8 cellular contexts compared by ENCODE assay signal in the genomic region with DNA sequence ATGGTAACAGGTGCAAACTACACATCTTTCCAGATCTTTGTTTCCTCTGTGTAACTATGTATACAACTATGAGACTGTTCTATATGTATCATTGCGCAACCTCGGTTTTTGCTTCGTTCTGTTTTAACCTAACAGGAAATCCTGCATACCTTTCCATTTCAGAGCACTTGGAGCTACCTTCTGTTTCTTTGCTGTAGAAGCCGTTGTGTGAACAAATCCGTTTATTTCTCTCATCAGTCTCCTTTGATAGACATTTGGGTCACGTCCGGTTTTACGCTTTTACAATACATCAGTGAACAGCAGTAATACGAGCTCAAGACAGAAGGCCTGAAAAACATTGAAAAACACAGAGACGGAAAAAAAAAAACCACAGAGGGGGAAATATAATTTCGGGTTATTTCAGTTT. TPM values are rescaled to one million over a fixed set of nuclear protein-coding genes. Genes with fewer than 3 reads are reported as not detected.
DNase-seq lines count a peak whose midpoint lies in the region; ATAC-seq and TF ChIP-seq lines count a peak whose summit lies in the region.

No MANE protein-coding gene starts in this region.

- peaks cover 14% of the 10 kb centered on the region for H3K4me1 ChIP-seq in IMR-90 (ENCODE audit: control insufficient read depth, insufficient read depth, low read length)
- peaks cover 14% of the 10 kb centered on the region for H3K4me1 ChIP-seq in iPS-15b (ENCODE audit: control insufficient read depth, insufficient read depth, low read length)

- intact Hi-C loops in IMR-90 (cut with micrococcal nuclease): no loop called here

- peak overlapping the region; percentile 0 for H2AFZ ChIP-seq in IMR-90 (replicated peaks; ENCODE audit: low read length, poor library complexity)

- no peak for TF ChIP-seq POLR2A in IMR-90 (IDR thresholded peaks at IDR 0.05; ENCODE audit: low read depth, low read length)

- peak overlapping the region; percentile 96 for H3K27ac Mint-ChIP-seq in activated CD4-positive, alpha-beta memory T cell treated with anti-CD3 and anti-CD28 coated beads, Interleukin-2, amount 10 ng/mL, durations not matched to agents 7 days and 5 days
- H3K27ac Mint-ChIP-seq in stimulated activated naive CD8-positive, alpha-beta T cell treated with anti-CD3 and anti-CD28 coated beads, Interleukin-15, amount 100 ng/mL, for 72 hours: peak overlapping the region; percentile 99 to 100

- peak overlapping the region; percentile 70; the same call in 1 of the 2 replicates for H3K14ac ChIP-seq in IMR-90 (replicated peaks; ENCODE audit: low read depth, low read length)

- H3K79me1 ChIP-seq in IMR-90 (ENCODE audit: low read depth in 1 of 2, low read length in 2 of 2): peaks cover 0 to 18% of the 10 kb centered on the region in 2 experiments; a peak in 2 of 4 replicates

- TF ChIP-seq RAD21 in IMR-90 (IDR thresholded peaks at IDR 0.05; ENCODE audit: low read length): no peak

- no peak overlapping the region for H4K91ac ChIP-seq in IMR-90 (ENCODE audit: insufficient read depth, low read depth, low read length)

- CTCF ChIA-PET in IMR-90 (lab: Yijun Ruan, JAX): no interaction called here
- CTCF ChIA-PET in activated CD4-positive, alpha-beta memory T cell treated with anti-CD3 and anti-CD28 coated beads, Interleukin-2, amount 10 ng/mL, durations not matched to agents 7 days and 5 days (lab: Charles Lee): interaction anchor here (0.6 to 6.4 kb wide), 4 partner anchors 9 to 389 kb away, joined by 3 to 77 read pairs (median 4); a partner anchor contains a TSS

- no peak overlapping the region for H2AK5ac ChIP-seq in IMR-90 (ENCODE audit: low read depth, low read length)

- no peak for ATAC-seq in IMR-90 (ENCODE audit: low read depth)
- peak; percentile 31 for ATAC-seq in stimulated activated naive CD8-positive, alpha-beta T cell treated with anti-CD3 and anti-CD28 coated beads, Interleukin-15, amount 100 ng/mL, for 72 hours

- peaks cover 59% of the 10 kb centered on the region for H3K4me1 Mint-ChIP-seq in activated CD4-positive, alpha-beta memory T cell treated with anti-CD3 and anti-CD28 coated beads, Interleukin-2, amount 10 ng/mL, durations not matched to agents 7 days and 5 days
- H3K4me1 Mint-ChIP-seq in stimulated activated naive CD8-positive, alpha-beta T cell treated with anti-CD3 and anti-CD28 coated beads, Interleukin-15, amount 100 ng/mL, for 72 hours: peaks cover 60% of the 10 kb centered on the region

- H3K27ac ChIP-seq in IMR-90 (ENCODE audit: insufficient read depth, low read length): peak overlapping the region; percentile 58; the same call in 1 of the 2 replicates

- peak overlapping the region; percentile 9 to 52; a peak in 3 of 4 replicates for H4K8ac ChIP-seq in IMR-90 (ENCODE audit: low read depth in 2 of 2, low read length in 2 of 2)

- TSS peak; percentile 84 for BruUV-seq in IMR-90 (replicated peaks; lab: Mats Ljungman, UMichigan)

- H3K36me3 Mint-ChIP-seq in activated CD4-positive, alpha-beta memory T cell treated with anti-CD3 and anti-CD28 coated beads, Interleukin-2, amount 10 ng/mL, durations not matched to agents 7 days and 5 days (ENCODE audit: low read depth): peaks cover 6% of the 10 kb centered on the region

- H3K36me3 ChIP-seq in IMR-90 (ENCODE audit: control insufficient read depth, insufficient read depth, low read length): no peaks in the 10 kb centered on the region
- no peaks in the 10 kb centered on the region for H3K36me3 ChIP-seq in iPS-15b (ENCODE audit: control insufficient read depth, insufficient read depth, low read length)

- dilution Hi-C loops in IMR-90 (cut with HindIII; ENCODE audit: low sequenced_read_pairs, unreplicated experiment): no loop called here

- H4K5ac ChIP-seq in IMR-90 (ENCODE audit: low read depth, low read length): peak overlapping the region; percentile 6; the same call in 1 of the 2 replicates

- H3K9ac ChIP-seq in IMR-90 (ENCODE audit: low read depth, low read length): peak overlapping the region; percentile 45
- H3K9ac ChIP-seq in iPS-15b (ENCODE audit: low read depth, low read length): no peak overlapping the region

- no peaks in the 10 kb centered on the region for H3K9me3 ChIP-seq in IMR-90 (ENCODE audit: control insufficient read depth, insufficient read depth, low read length)
- no peaks in the 10 kb centered on the region for H3K9me3 ChIP-seq in iPS-15b (ENCODE audit: control insufficient read depth, insufficient read depth, low read length)

- H2BK15ac ChIP-seq in IMR-90 (ENCODE audit: low read depth, low read length): no peak overlapping the region

- peak overlapping the region; percentile 4 for H3K18ac ChIP-seq in IMR-90 (ENCODE audit: low read depth, low read length)

- H2BK20ac ChIP-seq in IMR-90 (ENCODE audit: low read depth, low read length): no peak overlapping the region

- in situ Hi-C loops in IMR-90 (cut with MboI; ENCODE audit: low sequenced_read_pairs): no loop called here

- H3K27me3 ChIP-seq in IMR-90 (ENCODE audit: control insufficient read depth, insufficient read depth, low read length) (no peaks in the 10 kb centered on the region), iPS-15b (ENCODE audit: control insufficient read depth, insufficient read depth, low read length) (no peaks in the 10 kb centered on the region)

- H2BK5ac ChIP-seq in IMR-90 (ENCODE audit: low read depth, low read length, poor library complexity, severe bottlenecking): peak overlapping the region; percentile 41

- H2AK9ac ChIP-seq in IMR-90 (replicated peaks; ENCODE audit: low read depth, low read length, poor library complexity): no peak overlapping the region

- peak overlapping the region; percentile 14; the same call in 1 of the 2 replicates for H3K23ac ChIP-seq in IMR-90 (ENCODE audit: low read depth, low read length)

- H3K4me2 ChIP-seq in IMR-90 (ENCODE audit: low read depth, low read length): peak overlapping the region; percentile 91

- TF ChIP-seq CTCF in IMR-90 (conservative IDR thresholded peaks at IDR 0.05; ENCODE audit: low read depth, low read length): no peak

- 0% methylated on average over 1 of the region's 11 CpGs; no CpG with 5 or more reads in 1 of the 2 experiments for WGBS in IMR-90 (ENCODE audit: extremely low coverage in 2 of 2, insufficient read length in 1 of 2), 2 experiments

- H3K4me3 Mint-ChIP-seq in activated CD4-positive, alpha-beta memory T cell treated with anti-CD3 and anti-CD28 coated beads, Interleukin-2, amount 10 ng/mL, durations not matched to agents 7 days and 5 days: peak overlapping the region; percentile 82
- peak overlapping the region; percentile 90 to 99 for H3K4me3 Mint-ChIP-seq in stimulated activated naive CD8-positive, alpha-beta T cell treated with anti-CD3 and anti-CD28 coated beads, Interleukin-15, amount 100 ng/mL, for 72 hours

- POLR2A ChIA-PET in IMR-90 (lab: Charles Lee; ENCODE audit: unreplicated experiment): interaction anchor here (0.6 to 1.2 kb wide), 2 partner anchors 11 to 14 kb away, joined by 6 to 10 read pairs; a partner anchor contains a TSS
- POLR2A ChIA-PET in activated CD4-positive, alpha-beta memory T cell treated with anti-CD3 and anti-CD28 coated beads, Interleukin-2, amount 10 ng/mL, durations not matched to agents 7 days and 5 days (lab: Charles Lee): interaction anchor here (0.6 to 10.1 kb wide), 18 partner anchors 10 to 402 kb away, joined by 3 to 159 read pairs (median 6); a partner anchor contains a TSS

- H4K20me1 ChIP-seq in IMR-90 (ENCODE audit: insufficient read depth, low read length): no peaks in the 10 kb centered on the region

- no peaks in the 10 kb centered on the region; the same call in none of the 2 replicates for H3K9me1 ChIP-seq in IMR-90 (ENCODE audit: insufficient read depth, low read length)

- H3K9me3 Mint-ChIP-seq in activated CD4-positive, alpha-beta memory T cell treated with anti-CD3 and anti-CD28 coated beads, Interleukin-2, amount 10 ng/mL, durations not matched to agents 7 days and 5 days: no peaks in the 10 kb centered on the region
- no peaks in the 10 kb centered on the region for H3K9me3 Mint-ChIP-seq in stimulated activated naive CD8-positive, alpha-beta T cell treated with anti-CD3 and anti-CD28 coated beads, Interleukin-15, amount 100 ng/mL, for 72 hours

- H3K4ac ChIP-seq in IMR-90 (ENCODE audit: low read depth, low read length): no peak overlapping the region

- no peaks in the 10 kb centered on the region for H3K27me3 Mint-ChIP-seq in activated CD4-positive, alpha-beta memory T cell treated with anti-CD3 and anti-CD28 coated beads, Interleukin-2, amount 10 ng/mL, durations not matched to agents 7 days and 5 days
- no peaks in the 10 kb centered on the region for H3K27me3 Mint-ChIP-seq in stimulated activated naive CD8-positive, alpha-beta T cell treated with anti-CD3 and anti-CD28 coated beads, Interleukin-15, amount 100 ng/mL, for 72 hours

- H3K4me3 ChIP-seq in IMR-90 (ENCODE audit: insufficient read depth, low read depth, low read length) (peak overlapping the region; percentile 63), iPS-15b (ENCODE audit: low read depth, low read length) (peak overlapping the region; percentile 26)

- no peak overlapping the region for H2BK120ac ChIP-seq in IMR-90 (ENCODE audit: low read depth, low read length)

- H3K56ac ChIP-seq in IMR-90 (ENCODE audit: extremely low read depth, insufficient read depth, low read length): peak overlapping the region; percentile 11; the same call in 1 of the 2 replicates

- DNase-seq in NCI-H1092 treated with DMSO at 0.1 percent for 48 hours (lab: John Stamatoyannopoulos, UW) (peak; percentile 54), NCI-H1092 (lab: John Stamatoyannopoulos, UW) (no peak), IMR-90 (peak; percentile 47)
- peak; percentile 50 for DNase-seq in activated CD4-positive, alpha-beta memory T cell treated with anti-CD3 and anti-CD28 coated beads, Interleukin-2, amount 10 ng/mL, durations not matched to agents 7 days and 5 days
- peak; percentile 37 to 52 for DNase-seq in stimulated activated naive CD8-positive, alpha-beta T cell treated with anti-CD3 and anti-CD28 coated beads, Interleukin-15, amount 100 ng/mL, for 72 hours
- no peak for DNase-seq in stimulated activated CD4-positive, alpha-beta T cell treated with anti-CD3 and anti-CD28 coated beads, Interleukin-12 subunit alpha, Interleukin-12 subunit beta, amount 100 ng/mL, for 4 hours
- DNase-seq in stimulated activated CD4-positive, alpha-beta T cell treated with anti-CD3 and anti-CD28 coated beads, Interleukin-4, amount 100 ng/mL, for 4 hours: no peak

RNA-seq across cellular contexts. Expression of a gene that starts 10.5 kb away (rescaled TPM):
- total RNA-seq in IMR-90 (2012; rRNA removed): 33.7 and 120 TPM in 2 replicates
- 105 and 143 TPM in 2 replicates for polyA plus RNA-seq in IMR-90 (2012; rRNA removed)
- 291 and 630 TPM in 2 replicates for polyA plus RNA-seq in IMR-90 (2012; cell fraction: cytosol; rRNA removed)
- polyA plus RNA-seq in IMR-90 (2012; cell fraction: nucleus; rRNA removed; ENCODE audit: low replicate concordance): 54.6 and 152 TPM in 2 replicates
- 100 to 1,000 TPM; 178 TPM for total RNA-seq in activated CD4-positive, alpha-beta memory T cell treated with anti-CD3 and anti-CD28 coated beads, Interleukin-2, amount 10 ng/mL, durations not matched to agents 7 days and 5 days

RNA-seq across cellular contexts. Expression of a gene that starts 12.9 kb away (rescaled TPM):
- 8.1 and 10.2 TPM in 2 replicates for total RNA-seq in IMR-90 (2012; rRNA removed)
- polyA plus RNA-seq in IMR-90 (2012; rRNA removed): 20.9 and 21.7 TPM in 2 replicates
- 12.0 and 27.8 TPM in 2 replicates for polyA plus RNA-seq in IMR-90 (2012; cell fraction: cytosol; rRNA removed)
- 32.4 and 50.9 TPM in 2 replicates for polyA plus RNA-seq in IMR-90 (2012; cell fraction: nucleus; rRNA removed; ENCODE audit: low replicate concordance)
- 10 to 100 TPM; 22.8 to 23.9 TPM for total RNA-seq in activated CD4-positive, alpha-beta memory T cell treated with anti-CD3 and anti-CD28 coated beads, Interleukin-2, amount 10 ng/mL, durations not matched to agents 7 days and 5 days

RNA-seq across cellular contexts. Expression of a gene that starts 13.6 kb away (rescaled TPM):
- total RNA-seq in IMR-90 (2012; rRNA removed): 53.6 and 70.5 TPM in 2 replicates
- 77.0 and 81.0 TPM in 2 replicates for polyA plus RNA-seq in IMR-90 (2012; rRNA removed)
- polyA plus RNA-seq in IMR-90 (2012; cell fraction: cytosol; rRNA removed): 16.8 and 33.3 TPM in 2 replicates
- 9.8 and 42.2 TPM in 2 replicates for polyA plus RNA-seq in IMR-90 (2012; cell fraction: nucleus; rRNA removed; ENCODE audit: low replicate concordance)
- total RNA-seq in activated CD4-positive, alpha-beta memory T cell treated with anti-CD3 and anti-CD28 coated beads, Interleukin-2, amount 10 ng/mL, durations not matched to agents 7 days and 5 days: 100 to 1,000 TPM; 100 to 104 TPM

Comparison
In these comparisons a context has a peak if more than half of its experiments do, and no peak if none do; other contexts are left out.
1. DNase-seq: peak in NCI-H1092 treated with DMSO at 0.1 percent for 48 hours (single experiment), IMR-90 (single experiment), activated CD4-positive, alpha-beta memory T cell treated with anti-CD3 and anti-CD28 coated beads, Interleukin-2, amount 10 ng/mL, durations not matched to agents 7 days and 5 days (single experiment) and stimulated activated naive CD8-positive, alpha-beta T cell treated with anti-CD3 and anti-CD28 coated beads, Interleukin-15, amount 100 ng/mL, for 72 hours (2 of 2); none in NCI-H1092 (single experiment), stimulated activated CD4-positive, alpha-beta T cell treated with anti-CD3 and anti-CD28 coated beads, Interleukin-12 subunit alpha, Interleukin-12 subunit beta, amount 100 ng/mL, for 4 hours (single experiment) and stimulated activated CD4-positive, alpha-beta T cell treated with anti-CD3 and anti-CD28 coated beads, Interleukin-4, amount 100 ng/mL, for 4 hours (0 of 2).